Comparison of ENCODE assay signal across 17 cellular contexts in genomic region chr6:47456536-47456975, GRCh38. TPM values are rescaled to one million over a fixed set of nuclear protein-coding genes. Genes with fewer than 3 reads are reported as not detected.
DNase-seq lines count a peak whose midpoint lies in the region.
"Had no signal": no experiment of that assay in that cellular context is flagged by ENCODE, and none has a peak within 500 bp of the region (broad histone marks: within the 10 kb centered on the region; RNA-seq: fewer than 3 reads in every experiment).

No MANE protein-coding gene starts in this region.

- no peaks in the 10 kb centered on the region for H3K36me3 ChIP-seq in MG63

- no peak overlapping the region for H3K4me3 ChIP-seq in MG63
- H3K4me3 ChIP-seq: GM23338 had no signal

- DNase-seq in NCI-H1092 treated with DMSO at 0.1 percent for 48 hours (lab: John Stamatoyannopoulos, UW), result peak; percentile 33
- DNase-seq in NCI-H1092 (lab: John Stamatoyannopoulos, UW), result no peak
- peak; percentile 58 for DNase-seq in DMS153 treated with DMSO at 0.1 percent for 48 hours (lab: John Stamatoyannopoulos, UW; ENCODE audit: unreplicated experiment)
- DNase-seq in NCI-H1930 (lab: John Stamatoyannopoulos, UW), result peak; percentile 48 to 74
- peak; percentile 59 for DNase-seq in NCI-H748 treated with DMSO at 0.1 percent for 48 hours (lab: John Stamatoyannopoulos, UW)
- no peak for DNase-seq in MG63
- no peak for DNase-seq in HK-2 (ENCODE audit: unreplicated experiment)
- DNase-seq in KBM-7, result no peak
- DNase-seq: 8988T, GDM1, NCI-H187, NCI-H226, NCI-H526, RPMI8226, SIG-M5, T-cell had no signal

- H3K9me3 ChIP-seq in MG63, result no peaks in the 10 kb centered on the region

- H3K27me3 ChIP-seq in MG63, result no peaks in the 10 kb centered on the region

- in situ Hi-C loops in KBM-7 (cut with MboI; ENCODE audit: low pct_unique_long_range_greater_than_20kb, low sequenced_read_pairs), result no loop called here

RNA-seq across cellular contexts. Expression of gene CD2AP, which starts 21.0 kb away (rescaled TPM):
- 10.8 and 14.2 TPM in 2 replicates for total RNA-seq in MG63 (2014; rRNA removed; shearing (Covaris generic); ENCODE audit: low replicate concordance)

Comparison
In these comparisons a context has a peak if more than half of its experiments do, and no peak if none do; other contexts are left out.
1. DNase-seq: peak in NCI-H1092 treated with DMSO at 0.1 percent for 48 hours (single experiment), DMS153 treated with DMSO at 0.1 percent for 48 hours (single experiment), NCI-H1930 (2 of 2) and NCI-H748 treated with DMSO at 0.1 percent for 48 hours (single experiment); none in NCI-H1092 (single experiment), MG63 (single experiment), HK-2 (single experiment) and KBM-7 (single experiment).